8 cellular contexts compared by ENCODE assay signal in genomic region chr19:50803633-50804419, GRCh38. TPM values are rescaled to one million over a fixed set of nuclear protein-coding genes. Genes with fewer than 3 reads are reported as not detected.
A peak's percentile ranks its signal among the peaks of the same experiment; 100 is the strongest.
DNase-seq lines count a peak whose midpoint lies in the region; ATAC-seq, FAIRE-seq and TF ChIP-seq lines count a peak whose summit lies in the region.

No MANE protein-coding gene starts in this region.

- peaks cover 3% of the 10 kb centered on the region; the same call in 1 of the 2 replicates for H3K27me3 ChIP-seq in HUES64 (ENCODE audit: insufficient read depth, low read length)
- H3K27me3 ChIP-seq in esophagus muscularis mucosa = no peaks in the 10 kb centered on the region
- H3K27me3 ChIP-seq in neuronal stem cell (ENCODE audit: control insufficient read depth in 3 of 3, insufficient read depth in 3 of 3, low read depth in 1 of 3, low read length in 3 of 3) = peaks cover 0 to 7% (median 4%) of the 10 kb centered on the region in 3 experiments

- peak overlapping the region; percentile 2 for H2BK5ac ChIP-seq in neuronal stem cell (ENCODE audit: low read length)

- CTCF ChIA-PET in activated CD4-positive, alpha-beta T cell treated with anti-CD3 and anti-CD28 coated beads, Interleukin-2, amount 10 ng/mL, durations not matched to agents 7 days and 5 days (lab: Charles Lee) = interaction anchor here (2.6 kb wide), 1 partner anchor 8 kb away, joined by 8 read pairs; no protein-coding TSS in a partner anchor

- FAIRE-seq in frontal cortex (lab: Jason Lieb, UNC) = no peak

- TF ChIP-seq EP300 in esophagus muscularis mucosa (IDR thresholded peaks at IDR 0.05) = no peak

- peak overlapping the region; percentile 42 for H3K14ac ChIP-seq in neuronal stem cell (ENCODE audit: low read length)

- H3K36me3 ChIP-seq in HUES64 (ENCODE audit: insufficient read depth, low read length) = peaks cover 44% of the 10 kb centered on the region
- peaks cover 6 to 33% (median 29%) of the 10 kb centered on the region in 4 donors for H3K36me3 ChIP-seq in esophagus muscularis mucosa
- peaks cover 22 to 44% of the 10 kb centered on the region in 2 donors for H3K36me3 ChIP-seq in neuronal stem cell (replicated peaks in 1 of 2; ENCODE audit: control insufficient read depth in 2 of 2, insufficient read depth in 2 of 2, low read length in 2 of 2)

- H3K36me3 Mint-ChIP-seq in activated CD4-positive, alpha-beta T cell treated with anti-CD3 and anti-CD28 coated beads, Interleukin-2, amount 10 ng/mL, durations not matched to agents 7 days and 5 days (ENCODE audit: low read depth) = peaks cover 27% of the 10 kb centered on the region

- H2BK15ac ChIP-seq in neuronal stem cell (ENCODE audit: low read length) = no peak overlapping the region

- TF ChIP-seq POLR2A in esophagus muscularis mucosa (IDR thresholded peaks at IDR 0.05; ENCODE audit: low read depth) = no peak

- H2BK120ac ChIP-seq in neuronal stem cell (ENCODE audit: low read depth, low read length) = peak overlapping the region; percentile 10

- H2AFZ ChIP-seq in neuronal stem cell (ENCODE audit: low read length) = peak overlapping the region; percentile 88

- peaks cover 7% of the 10 kb centered on the region for H3K79me1 ChIP-seq in neuronal stem cell (ENCODE audit: low read depth, low read length)

- peak overlapping the region; percentile 97 for H3K18ac ChIP-seq in neuronal stem cell (ENCODE audit: low read length)

- H3K27me3 Mint-ChIP-seq in activated CD4-positive, alpha-beta T cell treated with anti-CD3 and anti-CD28 coated beads, Interleukin-2, amount 10 ng/mL, durations not matched to agents 7 days and 5 days = no peaks in the 10 kb centered on the region

- POLR2A ChIA-PET in activated CD4-positive, alpha-beta T cell treated with anti-CD3 and anti-CD28 coated beads, Interleukin-2, amount 10 ng/mL, durations not matched to agents 7 days and 5 days (lab: Charles Lee) = no interaction called here

- no peaks in the 10 kb centered on the region for H3K9me3 Mint-ChIP-seq in activated CD4-positive, alpha-beta T cell treated with anti-CD3 and anti-CD28 coated beads, Interleukin-2, amount 10 ng/mL, durations not matched to agents 7 days and 5 days

- peak overlapping the region; percentile 94 for H2AK5ac ChIP-seq in neuronal stem cell (ENCODE audit: low read depth, low read length)

- WGBS in HUES64 = 0% methylated on average over 40 of the region's 40 CpGs
- WGBS in esophagus muscularis mucosa = under 1% methylated on average over 22 of the region's 40 CpGs
- WGBS in neuronal stem cell (ENCODE audit: extremely low coverage in 2 of 2, insufficient read length in 2 of 2, insufficient replicate concordance in 1 of 2), 2 donors = no CpG with 5 or more reads among the region's 40 CpGs

- H3K4me3 ChIP-seq in HUES64 (ENCODE audit: low read length) (peak overlapping the region; percentile 84), esophagus muscularis mucosa (peak overlapping the region; percentile 68 to 97 (median 86)), neuronal stem cell (ENCODE audit: low read length in 2 of 2) (peak overlapping the region; percentile 76 to 96)

- TF ChIP-seq CTCF in esophagus muscularis mucosa (IDR thresholded peaks at IDR 0.05) = no peak

- ATAC-seq in HG02973 (IDR thresholded peaks at IDR 0.05; ENCODE audit: unreplicated experiment) = no peak

- peak overlapping the region; percentile 45 for H3K23ac ChIP-seq in neuronal stem cell (ENCODE audit: low read depth, low read length, poor library complexity)

- H3K27ac ChIP-seq in HUES64 (ENCODE audit: low read depth, low read length) (peak overlapping the region; percentile 97), esophagus muscularis mucosa (replicated peaks in 1 of 4) (peak overlapping the region; percentile 90 to 95 (median 94)), neuronal stem cell (replicated peaks; ENCODE audit: low read length) (peak overlapping the region; percentile 96)

- intact Hi-C loops in esophagus muscularis mucosa (cut with DNase I) = no loop called here

- H3K9me3 ChIP-seq in HUES64 (ENCODE audit: insufficient read depth, low read depth, low read length) = no peaks in the 10 kb centered on the region
- no peaks in the 10 kb centered on the region for H3K9me3 ChIP-seq in esophagus muscularis mucosa
- H3K9me3 ChIP-seq in neuronal stem cell (replicated peaks in 1 of 2; ENCODE audit: control insufficient read depth in 2 of 2, insufficient read depth in 1 of 2, low read depth in 1 of 2, low read length in 2 of 2) = no peaks in the 10 kb centered on the region

- H3K4me1 Mint-ChIP-seq in activated CD4-positive, alpha-beta T cell treated with anti-CD3 and anti-CD28 coated beads, Interleukin-2, amount 10 ng/mL, durations not matched to agents 7 days and 5 days = peaks cover 42% of the 10 kb centered on the region

- no peak overlapping the region for H2BK12ac ChIP-seq in neuronal stem cell (ENCODE audit: low read length)

- H3K27ac Mint-ChIP-seq in activated CD4-positive, alpha-beta T cell treated with anti-CD3 and anti-CD28 coated beads, Interleukin-2, amount 10 ng/mL, durations not matched to agents 7 days and 5 days = peak overlapping the region; percentile 100

- H3K4ac ChIP-seq in neuronal stem cell (ENCODE audit: low read length) = no peak overlapping the region

- H3K4me1 ChIP-seq in HUES64 (ENCODE audit: insufficient read depth, low read length) (peaks cover 4% of the 10 kb centered on the region; the same call in 1 of the 2 replicates), esophagus muscularis mucosa (peaks cover 16 to 30% (median 27%) of the 10 kb centered on the region in 4 donors), neuronal stem cell (ENCODE audit: control insufficient read depth in 2 of 2, insufficient read depth in 1 of 2, low read depth in 1 of 2, low read length in 2 of 2) (peaks cover 5 to 7% of the 10 kb centered on the region in 2 donors)

- peak overlapping the region; percentile 96 for H3K4me3 Mint-ChIP-seq in activated CD4-positive, alpha-beta T cell treated with anti-CD3 and anti-CD28 coated beads, Interleukin-2, amount 10 ng/mL, durations not matched to agents 7 days and 5 days

- H3K4me2 ChIP-seq in neuronal stem cell (ENCODE audit: insufficient read depth, low read length, poor library complexity, severe bottlenecking) = peak overlapping the region; percentile 66

- DNase-seq in DMS53 (lab: John Stamatoyannopoulos, UW) (peak; percentile 68), DMS53 treated with DMSO at 0.1 percent for 48 hours (lab: John Stamatoyannopoulos, UW; ENCODE audit: unreplicated experiment) (no peak), esophagus muscularis mucosa (ENCODE audit: extremely low spot score) (no peak), neuronal stem cell (ENCODE audit: low spot score) (no peak), frontal cortex (ENCODE audit: low spot score in 2 of 2) (no peak)
- DNase-seq in activated CD4-positive, alpha-beta T cell treated with anti-CD3 and anti-CD28 coated beads, Interleukin-2, amount 10 ng/mL, durations not matched to agents 7 days and 5 days = peak; percentile 26

- peak overlapping the region; percentile 87 for H4K91ac ChIP-seq in neuronal stem cell (ENCODE audit: low read depth, low read length, poor library complexity)

- H3K9ac ChIP-seq in HUES64 (ENCODE audit: low read depth, low read length) (peak overlapping the region; percentile 100), neuronal stem cell (ENCODE audit: low read depth, low read length, poor library complexity) (peak overlapping the region; percentile 88)

- H4K8ac ChIP-seq in neuronal stem cell (ENCODE audit: low read depth, low read length) = no peak overlapping the region

RNA-seq across cellular contexts. Expression of gene ACP4, which starts 13.6 kb away (rescaled TPM):
- not detected for polyA plus RNA-seq in HUES64 (2013, experiment 1 of 2)
- not detected for polyA plus RNA-seq in HUES64 (2013, experiment 2 of 2)
- total RNA-seq in activated CD4-positive, alpha-beta T cell treated with anti-CD3 and anti-CD28 coated beads, Interleukin-2, amount 10 ng/mL, durations not matched to agents 7 days and 5 days = not detected
- total RNA-seq in esophagus muscularis mucosa (not detected), frontal cortex (not detected)
- not detected for polyA plus RNA-seq in neuronal stem cell (2013, experiment 1 of 2)
- polyA plus RNA-seq in neuronal stem cell (2013, experiment 2 of 2) = not detected

RNA-seq across cellular contexts. Expression of gene KLK1, which starts 19.8 kb away (rescaled TPM):
- 1.1 TPM for polyA plus RNA-seq in HUES64 (2013, experiment 1 of 2)
- 1.1 TPM for polyA plus RNA-seq in HUES64 (2013, experiment 2 of 2)
- total RNA-seq in activated CD4-positive, alpha-beta T cell treated with anti-CD3 and anti-CD28 coated beads, Interleukin-2, amount 10 ng/mL, durations not matched to agents 7 days and 5 days = 1 to 10 TPM in 1 of 2 experiments, under 1 TPM in 1; 0.75 to 1.1 TPM
- total RNA-seq in esophagus muscularis mucosa (not detected), frontal cortex (not detected)
- polyA plus RNA-seq in neuronal stem cell (2013, experiment 1 of 2) = not detected
- polyA plus RNA-seq in neuronal stem cell (2013, experiment 2 of 2) = not detected

RNA-seq across cellular contexts. Expression of gene KLK15, which starts 29.5 kb away (rescaled TPM):
- polyA plus RNA-seq in HUES64 (2013, experiment 1 of 2) = not detected
- not detected for polyA plus RNA-seq in HUES64 (2013, experiment 2 of 2)
- not detected for total RNA-seq in activated CD4-positive, alpha-beta T cell treated with anti-CD3 and anti-CD28 coated beads, Interleukin-2, amount 10 ng/mL, durations not matched to agents 7 days and 5 days
- not detected for total RNA-seq in esophagus muscularis mucosa
- not detected for polyA plus RNA-seq in neuronal stem cell (2013, experiment 1 of 2)
- not detected for polyA plus RNA-seq in neuronal stem cell (2013, experiment 2 of 2)
- total RNA-seq in frontal cortex = not detected

RNA-seq across cellular contexts. Expression of gene GPR32, which starts 33.6 kb away (rescaled TPM):
- not detected for polyA plus RNA-seq in HUES64 (2013, experiment 1 of 2)
- not detected for polyA plus RNA-seq in HUES64 (2013, experiment 2 of 2)
- total RNA-seq in activated CD4-positive, alpha-beta T cell treated with anti-CD3 and anti-CD28 coated beads, Interleukin-2, amount 10 ng/mL, durations not matched to agents 7 days and 5 days = not detected
- total RNA-seq in esophagus muscularis mucosa (not detected), frontal cortex (not detected)
- polyA plus RNA-seq in neuronal stem cell (2013, experiment 1 of 2) = not detected
- not detected for polyA plus RNA-seq in neuronal stem cell (2013, experiment 2 of 2)

RNA-seq across cellular contexts. Expression of gene KLK3, which starts 50.9 kb away (rescaled TPM):
- polyA plus RNA-seq in HUES64 (2013, experiment 1 of 2) = not detected
- not detected for polyA plus RNA-seq in HUES64 (2013, experiment 2 of 2)
- total RNA-seq in activated CD4-positive, alpha-beta T cell treated with anti-CD3 and anti-CD28 coated beads, Interleukin-2, amount 10 ng/mL, durations not matched to agents 7 days and 5 days = not detected
- not detected for total RNA-seq in esophagus muscularis mucosa
- not detected for polyA plus RNA-seq in neuronal stem cell (2013, experiment 1 of 2)
- not detected for polyA plus RNA-seq in neuronal stem cell (2013, experiment 2 of 2)
- not detected for total RNA-seq in frontal cortex

Comparison
In these comparisons a context has a peak if more than half of its experiments do, and no peak if none do; other contexts are left out.
1. DNase-seq: peak in DMS53 (single experiment) and activated CD4-positive, alpha-beta T cell treated with anti-CD3 and anti-CD28 coated beads, Interleukin-2, amount 10 ng/mL, durations not matched to agents 7 days and 5 days (single experiment); none in DMS53 treated with DMSO at 0.1 percent for 48 hours (single experiment), esophagus muscularis mucosa (single experiment), neuronal stem cell (single experiment) and frontal cortex (0 of 2).
2. Peak in every context shown above with its lines, with median percentiles within 50 percentile points of each other: H3K27ac ChIP-seq and H3K4me3 ChIP-seq.